23 cellular contexts compared by ENCODE assay signal in the genomic region with DNA sequence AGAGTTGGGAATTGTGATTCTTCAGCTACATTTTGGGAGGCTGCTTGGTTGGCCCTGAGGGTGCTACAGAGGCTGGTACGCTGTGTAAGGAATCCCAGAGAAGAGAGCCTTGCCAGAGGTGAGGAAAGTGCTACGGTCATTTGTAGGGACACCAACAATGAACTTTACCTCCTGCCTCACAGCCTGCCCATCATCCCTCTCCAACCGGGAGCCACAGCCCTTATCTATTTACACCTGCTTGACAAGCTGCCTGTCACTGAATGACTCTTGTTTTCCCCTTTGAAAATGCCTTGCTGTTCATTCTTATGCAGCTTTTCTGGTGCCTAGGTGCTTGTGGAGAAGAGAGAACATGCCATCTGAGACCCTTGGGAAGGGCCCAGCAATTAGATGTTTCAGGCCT.
DNase-seq lines count a peak whose midpoint lies in the region; TF ChIP-seq lines count a peak whose summit lies in the region.
"Had no signal": no experiment of that assay in that cellular context is flagged by ENCODE, and none has a peak within 500 bp of the region (broad histone marks: within the 10 kb centered on the region; RNA-seq: fewer than 3 reads in every experiment).

No MANE protein-coding gene starts in this region.

- H3K9ac ChIP-seq in adipocyte (ENCODE audit: low read length), result peak overlapping the region; percentile 70

- peak overlapping the region; percentile 72 for H3K27ac ChIP-seq in osteoblast (ENCODE audit: low read depth, low read length)
- no peak overlapping the region for H3K27ac ChIP-seq in CD8-positive, alpha-beta memory T cell (ENCODE audit: low read depth, low read length)
- H3K27ac ChIP-seq: C4-2B, SJSA1 had no signal

- peaks cover 0 to 2% (median 0%) of the 10 kb centered on the region in 5 donors for H3K9me3 Mint-ChIP-seq in CD8-positive, alpha-beta memory T cell

- POLR2A ChIA-PET in CD8-positive, alpha-beta memory T cell (lab: Charles Lee), result no interaction called here

- TF ChIP-seq CTCF in osteoblast (IDR thresholded peaks at IDR 0.05; ENCODE audit: extremely low read depth, low read depth, low read length), result no peak

- H3K4me3 Mint-ChIP-seq in CD8-positive, alpha-beta memory T cell, result no peak overlapping the region
- H3K4me3 Mint-ChIP-seq: IgD-negative memory B cell had no signal

- H3K27me3 ChIP-seq in adipocyte (replicated peaks; ENCODE audit: control insufficient read depth, insufficient read depth, low read length) (no peaks in the 10 kb centered on the region), osteoblast (ENCODE audit: insufficient read depth, low read length) (no peaks in the 10 kb centered on the region)
- H3K27me3 ChIP-seq in CD8-positive, alpha-beta memory T cell (ENCODE audit: insufficient read depth, low read length, poor library complexity, severe bottlenecking), result no peaks in the 10 kb centered on the region
- H3K27me3 ChIP-seq: SJSA1 had no signal

- H3K27me3 Mint-ChIP-seq in CD8-positive, alpha-beta memory T cell, result peaks cover 3 to 12% of the 10 kb centered on the region in 2 donors
- H3K27me3 Mint-ChIP-seq: IgD-negative memory B cell had no signal

- CTCF ChIA-PET in CD8-positive, alpha-beta memory T cell (lab: Charles Lee), result no interaction called here

- H3K79me2 ChIP-seq in osteoblast (ENCODE audit: insufficient read depth, low read length), result no peaks in the 10 kb centered on the region

- H3K4me1 Mint-ChIP-seq in CD8-positive, alpha-beta memory T cell, result no peaks in the 10 kb centered on the region
- H3K4me1 Mint-ChIP-seq: IgD-negative memory B cell had no signal

- H3K36me3 ChIP-seq in adipocyte (ENCODE audit: control insufficient read depth, insufficient read depth, low read length, severe bottlenecking), result no peaks in the 10 kb centered on the region
- no peaks in the 10 kb centered on the region for H3K36me3 ChIP-seq in osteoblast (ENCODE audit: insufficient read depth, low read length)
- no peaks in the 10 kb centered on the region for H3K36me3 ChIP-seq in CD8-positive, alpha-beta memory T cell (ENCODE audit: insufficient read depth, low read length)
- H3K36me3 ChIP-seq: SJSA1 had no signal

- no peak overlapping the region for H3K27ac Mint-ChIP-seq in CD8-positive, alpha-beta memory T cell
- H3K27ac Mint-ChIP-seq: IgD-negative memory B cell had no signal

- peaks cover 52% of the 10 kb centered on the region for H3K4me1 ChIP-seq in adipocyte (ENCODE audit: control insufficient read depth, insufficient read depth, low read length)
- H3K4me1 ChIP-seq in osteoblast (ENCODE audit: insufficient read depth, low read length), result peaks cover 44% of the 10 kb centered on the region
- no peaks in the 10 kb centered on the region for H3K4me1 ChIP-seq in CD8-positive, alpha-beta memory T cell (ENCODE audit: insufficient read depth, low read length)

- H4K20me1 ChIP-seq in osteoblast (ENCODE audit: insufficient read depth, low read length), result no peaks in the 10 kb centered on the region

- no peak overlapping the region for H3K4me2 ChIP-seq in osteoblast (ENCODE audit: insufficient read depth, low read length)

- DNase-seq in DMS53 (lab: John Stamatoyannopoulos, UW), result peak; percentile 41
- no peak for DNase-seq in adipocyte (ENCODE audit: low read depth)
- DNase-seq in iPS-NIHi7 (ENCODE audit: extremely low spot score), result peak; percentile 19
- no peak for DNase-seq in osteoblast (ENCODE audit: insufficient read length, low spot score, missing footprints)
- no peak for DNase-seq in stimulated activated CD8-positive, alpha-beta memory T cell treated with anti-CD3 and anti-CD28 coated beads, Interleukin-4, amount 100 ng/mL, for 48 hours
- no peak for DNase-seq in C1 segment of cervical spinal cord (lab: John Stamatoyannopoulos, UW)
- DNase-seq in CD8-positive, alpha-beta memory T cell, result no peak
- no peak for DNase-seq in NCI-H2227 (lab: John Stamatoyannopoulos, UW; ENCODE audit: unreplicated experiment)
- DNase-seq: 8988T; AML-193; DMS79; GOT3; Karpas-422; MV-4-11; NCI-H1105 treated with DMSO at 0.1 percent for 48 hours; NCI-H2029 treated with DMSO at 0.1 percent for 48 hours; NCI-H345; NCI-H524; NCI-H774; NK-92 treated with Interleukin-12 subunit alpha and Interleukin-12 subunit beta, amount 100 ng/mL, for 24 hours had no signal

- H3K9me3 ChIP-seq in adipocyte (ENCODE audit: control insufficient read depth, low read length) (no peaks in the 10 kb centered on the region), osteoblast (ENCODE audit: low read depth, low read length) (no peaks in the 10 kb centered on the region)
- no peaks in the 10 kb centered on the region for H3K9me3 ChIP-seq in CD8-positive, alpha-beta memory T cell (ENCODE audit: low read length)
- H3K9me3 ChIP-seq: SJSA1 had no signal

- H3K4me3 ChIP-seq in adipocyte (ENCODE audit: low read length) (no peak overlapping the region), osteoblast (ENCODE audit: insufficient read depth, low read length) (no peak overlapping the region)
- H3K4me3 ChIP-seq in CD8-positive, alpha-beta memory T cell (ENCODE audit: low read length), result no peak overlapping the region
- H3K4me3 ChIP-seq: SJSA1 had no signal

- H3K36me3 Mint-ChIP-seq in CD8-positive, alpha-beta memory T cell, result peaks cover 0 to 2% (median 0%) of the 10 kb centered on the region in 3 donors

- H2AFZ ChIP-seq in osteoblast (ENCODE audit: low read length), result no peak overlapping the region

Comparison
In these comparisons a context has a peak if more than half of its experiments do, and no peak if none do; other contexts are left out.
1. DNase-seq: peak in DMS53 (single experiment) and iPS-NIHi7 (single experiment); none in adipocyte (single experiment), osteoblast (single experiment), stimulated activated CD8-positive, alpha-beta memory T cell treated with anti-CD3 and anti-CD28 coated beads, Interleukin-4, amount 100 ng/mL, for 48 hours (single experiment), C1 segment of cervical spinal cord (0 of 14), CD8-positive, alpha-beta memory T cell (0 of 5) and NCI-H2227 (single experiment).